ENCODE assay signal across 13 cellular contexts in genomic region chr7:94178247-94178646, GRCh38.
DNase-seq lines count a peak whose midpoint lies in the region; ATAC-seq and TF ChIP-seq lines count a peak whose summit lies in the region.
"Had no signal": no experiment of that assay in that cellular context is flagged by ENCODE, and none has a peak within 500 bp of the region (broad histone marks: within the 10 kb centered on the region; RNA-seq: fewer than 3 reads in every experiment).

No MANE protein-coding gene starts in this region.

- TF ChIP-seq CTCF in GM10266 (IDR thresholded peaks at IDR 0.05; ENCODE audit: control insufficient read depth, insufficient read depth, low read depth, missing control alignments) (no peak), vagina (IDR thresholded peaks at IDR 0.05) (no peak)

- intact Hi-C loops in vagina (cut with DNase I) (no loop called here), sciatic nerve (cut with DNase I) (no loop called here)

- ATAC-seq in HG02678 (IDR thresholded peaks at IDR 0.05; ENCODE audit: unreplicated experiment) (peak; percentile 96), HG03457 (IDR thresholded peaks at IDR 0.05; ENCODE audit: unreplicated experiment) (peak; percentile 96), sciatic nerve (no peak)
- ATAC-seq: activated CD8-positive, alpha-beta memory T cell treated with anti-CD3 and anti-CD28 coated beads, Interleukin-2, amount 10 ng/mL, durations not matched to agents 7 days and 5 days had no signal

- H3K27ac ChIP-seq in vagina: no peak overlapping the region
- H3K27ac ChIP-seq: neural progenitor cell, suprapubic skin had no signal

- no peaks in the 10 kb centered on the region for H3K36me3 ChIP-seq in vagina
- H3K36me3 ChIP-seq: neural progenitor cell, suprapubic skin had no signal

- no peak overlapping the region for H3K4me3 ChIP-seq in vagina
- H3K4me3 ChIP-seq: neural progenitor cell, suprapubic skin had no signal

- no peaks in the 10 kb centered on the region for H3K4me1 ChIP-seq in vagina
- H3K4me1 ChIP-seq: neural progenitor cell had no signal

- peak; percentile 12 for DNase-seq in GM10266 (ENCODE audit: extremely low spot score)
- DNase-seq in GM19240 (ENCODE audit: insufficient read length, low spot score): peak; percentile 29
- no peak for DNase-seq in activated CD4-positive, CD25-positive, alpha-beta regulatory T cell treated with anti-CD3 and anti-CD28 coated beads, Interleukin-2, amount 50 U/mL, for 72 hours
- no peak for DNase-seq in vagina (ENCODE audit: extremely low spot score in 2 of 2)
- no peak for DNase-seq in T-helper 1 cell
- no peak for DNase-seq in sciatic nerve (ENCODE audit: low spot score)
- DNase-seq: activated CD8-positive, alpha-beta memory T cell treated with anti-CD3 and anti-CD28 coated beads, Interleukin-2, amount 10 ng/mL, durations not matched to agents 7 days and 5 days; immature natural killer cell; SK-N-SH had no signal

- no peak for TF ChIP-seq POLR2A in vagina (IDR thresholded peaks at IDR 0.05)

- H3K9me3 ChIP-seq in vagina: no peaks in the 10 kb centered on the region
- H3K9me3 ChIP-seq: SK-N-SH, suprapubic skin had no signal

- H3K27me3 ChIP-seq in vagina: no peaks in the 10 kb centered on the region
- H3K27me3 ChIP-seq: neural progenitor cell, suprapubic skin had no signal

Comparison
In these comparisons a context has a peak if more than half of its experiments do, and no peak if none do; other contexts are left out.
1. DNase-seq: peak in GM10266 (single experiment) and GM19240 (single experiment); none in activated CD4-positive, CD25-positive, alpha-beta regulatory T cell treated with anti-CD3 and anti-CD28 coated beads, Interleukin-2, amount 50 U/mL, for 72 hours (single experiment), vagina (0 of 2), T-helper 1 cell (0 of 5) and sciatic nerve (single experiment).